27 cellular contexts compared by ENCODE assay signal in genomic region chr9:106932178-106932577, GRCh38.
"Had no signal": no experiment of that assay in that cellular context is flagged by ENCODE, and none has a peak within 500 bp of the region (broad histone marks: within the 10 kb centered on the region; RNA-seq: fewer than 3 reads in every experiment).

No MANE protein-coding gene starts in this region.

- FAIRE-seq: colon, islet of Langerhans, urothelium cell line had no signal

- H3K9me3 Mint-ChIP-seq: type B pancreatic cell had no signal

- H3K27ac ChIP-seq: dorsolateral prefrontal cortex, epithelial cell of prostate, gastrocnemius medialis, left ventricle myocardium inferior, lower lobe of right lung, ovary, psoas muscle, sigmoid colon, stomach, thyroid gland had no signal

- H3K27me3 Mint-ChIP-seq: type B pancreatic cell had no signal

- H3K4me1 Mint-ChIP-seq: nephron progenitor cell; stimulated activated effector memory CD8-positive, alpha-beta T cell treated with anti-CD3 and anti-CD28 coated beads, Interleukin-12 subunit alpha, Interleukin-12 subunit beta, amount 100 ng/mL, for 72 hours had no signal

- H3K4me3 Mint-ChIP-seq: naive thymus-derived CD8-positive, alpha-beta T cell; nephron progenitor cell; stimulated activated effector memory CD8-positive, alpha-beta T cell treated with anti-CD3 and anti-CD28 coated beads, Interleukin-12 subunit alpha, Interleukin-12 subunit beta, amount 100 ng/mL, for 72 hours; type B pancreatic cell had no signal

- H3K27me3 ChIP-seq: dorsolateral prefrontal cortex, gastrocnemius medialis, heart left ventricle, ovary, sigmoid colon, stomach, thyroid gland had no signal

- H3K36me3 ChIP-seq: ovary had no signal

- H3K9me3 ChIP-seq: gastrocnemius medialis, heart left ventricle, left ventricle myocardium inferior, lower lobe of right lung, ovary, psoas muscle, sigmoid colon, stomach, thyroid gland had no signal

- H3K36me3 Mint-ChIP-seq: stimulated activated effector memory CD8-positive, alpha-beta T cell treated with anti-CD3 and anti-CD28 coated beads, Interleukin-12 subunit alpha, Interleukin-12 subunit beta, amount 100 ng/mL, for 72 hours had no signal

- H3K4me3 ChIP-seq: dorsolateral prefrontal cortex, gastrocnemius medialis, heart left ventricle, left ventricle myocardium inferior, lower lobe of right lung, ovary, psoas muscle, sigmoid colon, stomach, thyroid gland had no signal

- DNase-seq: effector CD4-positive, alpha-beta T cell; foreskin fibroblast; gastrocnemius medialis; heart left ventricle; hippocampal formation; kidney glomerular epithelial cell; left colon; left ventricle myocardium inferior; lower lobe of right lung; naive thymus-derived CD8-positive, alpha-beta T cell; nephron progenitor cell; nucleus accumbens; ovary; psoas muscle; sigmoid colon; stimulated activated CD4-positive, alpha-beta T cell treated with anti-CD3 and anti-CD28 coated beads, Interleukin-2, amount 100 ng/mL, for 24 hours; stimulated activated CD4-positive, alpha-beta T cell treated with anti-CD3 and anti-CD28 coated beads, Interleukin-4, amount 100 ng/mL, for 24 hours; stimulated activated naive CD4-positive, alpha-beta T cell treated with Interleukin-2 at 50 U/mL for 16 hours; stomach; thyroid gland had no signal

- H3K4me1 ChIP-seq: psoas muscle had no signal

- H3K27ac Mint-ChIP-seq: naive thymus-derived CD8-positive, alpha-beta T cell; stimulated activated effector memory CD8-positive, alpha-beta T cell treated with anti-CD3 and anti-CD28 coated beads, Interleukin-12 subunit alpha, Interleukin-12 subunit beta, amount 100 ng/mL, for 72 hours; type B pancreatic cell had no signal
